In genomic region chr3:188720636-188721035, GRCh38 we compare ENCODE assay signal across 18 cellular contexts.
DNase-seq lines count a peak whose midpoint lies in the region; ATAC-seq, FAIRE-seq and TF ChIP-seq lines count a peak whose summit lies in the region.
"Had no signal": no experiment of that assay in that cellular context is flagged by ENCODE, and none has a peak within 500 bp of the region (broad histone marks: within the 10 kb centered on the region; RNA-seq: fewer than 3 reads in every experiment).

No MANE protein-coding gene starts in this region.

- H3K9me3 ChIP-seq in A549 (no peaks in the 10 kb centered on the region), HAP-1 (no peaks in the 10 kb centered on the region), sigmoid colon (no peaks in the 10 kb centered on the region)
- H3K9me3 ChIP-seq: lower lobe of right lung, Peyer's patch had no signal

- H3K27me3 Mint-ChIP-seq in WTC11 (ENCODE audit: low read depth): no peaks in the 10 kb centered on the region
- H3K27me3 Mint-ChIP-seq: IgD-negative memory B cell had no signal

- ATAC-seq in A549 (peak; percentile 81 to 96), WTC11 (no peak), GM21825 (IDR thresholded peaks at IDR 0.05; ENCODE audit: unreplicated experiment) (no peak)
- ATAC-seq: lower lobe of right lung had no signal

- TF ChIP-seq CTCF in A549 (IDR thresholded peaks at IDR 0.05) (no peak), WTC11 (IDR thresholded peaks at IDR 0.05) (no peak), foreskin fibroblast (IDR thresholded peaks at IDR 0.05; ENCODE audit: low read depth, low read length) (no peak), sigmoid colon (IDR thresholded peaks at IDR 0.05) (no peak)

- in situ Hi-C loops in HAP-1 (cut with MboI; ENCODE audit: low sequenced_read_pairs): no loop called here

- no peaks in the 10 kb centered on the region for H3K36me3 ChIP-seq in HAP-1 (replicated peaks)
- H3K36me3 ChIP-seq in sigmoid colon: no peaks in the 10 kb centered on the region
- H3K36me3 ChIP-seq: lower lobe of right lung, Peyer's patch had no signal

- no peak overlapping the region for H3K4me3 ChIP-seq in A549
- H3K4me3 ChIP-seq in foreskin fibroblast (ENCODE audit: low read depth in 1 of 2, low read length in 2 of 2): no peak overlapping the region
- no peak overlapping the region for H3K4me3 ChIP-seq in HAP-1
- no peak overlapping the region for H3K4me3 ChIP-seq in sigmoid colon
- H3K4me3 ChIP-seq: lower lobe of right lung, Peyer's patch had no signal

- TF ChIP-seq POLR2A in A549 (IDR thresholded peaks at IDR 0.05; ENCODE audit: low read length) (no peak), sigmoid colon (IDR thresholded peaks at IDR 0.05) (no peak)

- TF ChIP-seq EP300 in A549 (IDR thresholded peaks at IDR 0.05) (peak; percentile 20 to 39; a peak in 1 of 5 replicates), sigmoid colon (IDR thresholded peaks at IDR 0.05) (no peak)

- H3K9me3 Mint-ChIP-seq in WTC11: no peaks in the 10 kb centered on the region
- H3K9me3 Mint-ChIP-seq: activated CD4-positive, alpha-beta memory T cell treated with anti-CD3 and anti-CD28 coated beads for 36 hours; activated naive CD4-positive, alpha-beta T cell treated with anti-CD3 and anti-CD28 coated beads for 36 hours; IgD-negative memory B cell; nephron progenitor cell had no signal

- no peak overlapping the region for H3K4me3 Mint-ChIP-seq in WTC11
- H3K4me3 Mint-ChIP-seq: activated CD4-positive, alpha-beta memory T cell treated with anti-CD3 and anti-CD28 coated beads for 36 hours; activated naive CD4-positive, alpha-beta T cell treated with anti-CD3 and anti-CD28 coated beads for 36 hours; IgD-negative memory B cell; nephron progenitor cell had no signal

- no peaks in the 10 kb centered on the region for H3K36me3 Mint-ChIP-seq in WTC11
- H3K36me3 Mint-ChIP-seq: IgD-negative memory B cell had no signal

- FAIRE-seq in A549 (lab: Jason Lieb, UNC): no peak

- no peak overlapping the region for H3K27ac Mint-ChIP-seq in WTC11
- H3K27ac Mint-ChIP-seq: activated CD4-positive, alpha-beta memory T cell treated with anti-CD3 and anti-CD28 coated beads for 36 hours; activated naive CD4-positive, alpha-beta T cell treated with anti-CD3 and anti-CD28 coated beads for 36 hours; IgD-negative memory B cell; nephron progenitor cell had no signal

- H3K4me1 Mint-ChIP-seq in WTC11: no peaks in the 10 kb centered on the region
- H3K4me1 Mint-ChIP-seq: nephron progenitor cell had no signal

- no peaks in the 10 kb centered on the region for H3K27me3 ChIP-seq in HAP-1 (ENCODE audit: low read depth)
- H3K27me3 ChIP-seq in sigmoid colon: no peaks in the 10 kb centered on the region
- H3K27me3 ChIP-seq: Peyer's patch had no signal

- peak; percentile 6 to 75 for DNase-seq in A549 (ENCODE audit: low read depth in 1 of 2, low spot score in 1 of 2)
- peak; percentile 72 for DNase-seq in ELR (ENCODE audit: low read depth)
- no peak for DNase-seq in WTC11 (ENCODE audit: low spot score)
- DNase-seq in foreskin fibroblast: peak; percentile 61 to 80
- no peak for DNase-seq in HAP-1 (ENCODE audit: low spot score in 2 of 2)
- no peak for DNase-seq in sigmoid colon
- DNase-seq in activated CD8-positive, alpha-beta memory T cell treated with anti-CD3 and anti-CD28 coated beads, Interleukin-2, amount 50 U/mL, for 48 hours: no peak
- DNase-seq: activated CD4-positive, alpha-beta memory T cell treated with anti-CD3 and anti-CD28 coated beads for 36 hours; activated naive CD4-positive, alpha-beta T cell treated with anti-CD3 and anti-CD28 coated beads for 36 hours; cerebellar nuclear complex; DND-41; lower lobe of right lung; NCI-H524 treated with DMSO at 0.1 percent for 48 hours; nephron progenitor cell; Peyer's patch; retina had no signal

- peak overlapping the region; percentile 59 to 76 for H3K27ac ChIP-seq in A549
- peak overlapping the region in 1 of 4 donors; percentile 63 for H3K27ac ChIP-seq in sigmoid colon
- H3K27ac ChIP-seq: lower lobe of right lung, Peyer's patch had no signal

- intact Hi-C loops in sigmoid colon (cut with DNase I): no loop called here

- H3K4me1 ChIP-seq in A549 (peaks cover 36% of the 10 kb centered on the region), HAP-1 (no peaks in the 10 kb centered on the region), sigmoid colon (peaks cover 0 to 37% (median 17%) of the 10 kb centered on the region in 4 donors)
- H3K4me1 ChIP-seq: Peyer's patch had no signal

- CTCF ChIA-PET in A549 (lab: Yijun Ruan, JAX): no interaction called here
- CTCF ChIA-PET in WTC11 (lab: Charles Lee): no interaction called here

- POLR2A ChIA-PET in A549 (lab: Yijun Ruan, JAX) (no interaction called here), WTC11 (lab: Charles Lee) (no interaction called here)

- H3K4me2 ChIP-seq in A549: peak overlapping the region; percentile 59

- TF ChIP-seq RAD21 in A549 (conservative IDR thresholded peaks at IDR 0.05 in 1 of 2, IDR thresholded peaks at IDR 0.05 in 1 of 2): peak in 1 of 2 experiments; percentile 14; a peak in 1 of 5 replicates

TF ChIP-seq in A549, 52 proteins besides CTCF, POLR2A, EP300 and RAD21 (continues in another document):
- TF ChIP-seq HMGXB4 (CRISPR knock-in tag; IDR thresholded peaks at IDR 0.05; ENCODE audit: borderline replicate concordance) (no peak), JUN (IDR thresholded peaks at IDR 0.05) (0 out of 5 replicates have a peak, but pooled peaks of 1 of the 2 experiments have one; percentile 29), JUNB (IDR thresholded peaks at IDR 0.05) (peak; percentile 49; the same call in 1 of the 2 replicates), SREBF2 (IDR thresholded peaks at IDR 0.05) (no peak), MAX (IDR thresholded peaks at IDR 0.05) (peak; percentile 37; the same call in 1 of the 2 replicates), FOSL2 (IDR thresholded peaks at IDR 0.05) (no peak), FOSL2 (CRISPR knock-in tag; IDR thresholded peaks at IDR 0.05) (0 out of 2 replicates have a peak, but pooled peaks have one; percentile 3), NFE2L2 (conservative IDR thresholded peaks at IDR 0.05; ENCODE audit: low read length) (no peak), MYC (IDR thresholded peaks at IDR 0.05; ENCODE audit: borderline replicate concordance, low read length) (no peak), HOXB5 (CRISPR knock-in tag; IDR thresholded peaks at IDR 0.05) (no peak), HES2 (IDR thresholded peaks at IDR 0.05) (no peak), RARB (CRISPR knock-in tag; IDR thresholded peaks at IDR 0.05) (no peak)

TF ChIP-seq in WTC11, 78 proteins besides CTCF, POLR2A, EP300 and RAD21:
- TF ChIP-seq ELF4 (CRISPR knock-in tag; IDR thresholded peaks at IDR 0.05; ENCODE audit: low read depth): no peak
- peak; percentile 72 for TF ChIP-seq GABPB1 (CRISPR knock-in tag; IDR thresholded peaks at IDR 0.05)

Comparison
In these comparisons a context has a peak if more than half of its experiments do, and no peak if none do; other contexts are left out.
1. ATAC-seq: peak in A549 (2 of 2); none in WTC11 (single experiment) and GM21825 (single experiment).
2. DNase-seq: peak in A549 (2 of 2), ELR (single experiment) and foreskin fibroblast (2 of 2); none in WTC11 (single experiment), HAP-1 (0 of 2), sigmoid colon (single experiment) and activated CD8-positive, alpha-beta memory T cell treated with anti-CD3 and anti-CD28 coated beads, Interleukin-2, amount 50 U/mL, for 48 hours (single experiment).
3. Of the 8 proteins assayed by ChIP-seq in both WTC11 and A549: peak only in WTC11: none; only in A549: MAX; in both: none; in neither: 6; mixed calls (peak in some experiments, not most) for 1.